In the genomic region with DNA sequence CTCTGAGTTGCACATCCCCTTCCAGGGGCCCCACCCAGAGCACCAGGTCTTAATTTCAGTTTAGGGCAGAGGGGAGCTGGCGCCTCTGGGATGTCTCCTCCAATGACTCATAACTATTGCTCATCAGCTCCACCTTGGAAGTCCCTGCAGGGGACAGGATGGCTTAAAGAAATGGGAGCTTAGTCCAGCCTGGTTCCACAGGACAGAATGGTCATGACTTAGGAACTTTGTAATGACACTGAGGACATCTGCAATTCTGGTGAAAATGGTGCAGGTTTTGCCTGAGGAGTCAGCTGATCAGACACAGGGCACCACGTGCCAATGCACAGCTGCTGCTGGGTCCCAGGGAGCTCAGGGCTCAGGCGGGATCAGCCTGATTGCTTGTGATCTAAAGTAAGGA, we compare ENCODE assay signal across 17 cellular contexts. TPM values are rescaled to one million over a fixed set of nuclear protein-coding genes. Genes with fewer than 3 reads are reported as not detected.
DNase-seq lines count a peak whose midpoint lies in the region; ATAC-seq and TF ChIP-seq lines count a peak whose summit lies in the region.
"Had no signal": no experiment of that assay in that cellular context is flagged by ENCODE, and none has a peak within 500 bp of the region (broad histone marks: within the 10 kb centered on the region; RNA-seq: fewer than 3 reads in every experiment).

No MANE protein-coding gene starts in this region.

- CTCF ChIA-PET in HCT116 (lab: Charles Lee), result interaction anchor here (1.0 to 1.3 kb wide), 2 partner anchors 10 to 14 kb away, joined by 4 read pairs; no protein-coding TSS in a partner anchor

- peak overlapping the region; percentile 48 for H3K9ac ChIP-seq in HCT116 (ENCODE audit: low read length)

- no peaks in the 10 kb centered on the region for H3K9me3 ChIP-seq in HCT116 (ENCODE audit: control insufficient read depth in 1 of 2, insufficient read depth in 1 of 2, low read depth in 1 of 2, low read length in 2 of 2)
- H3K9me3 ChIP-seq: HAP-1 had no signal

- TF ChIP-seq CTCF in HCT116 (IDR thresholded peaks at IDR 0.05 in 2 of 3, conservative IDR thresholded peaks at IDR 0.05 in 1 of 3; ENCODE audit: borderline replicate concordance in 1 of 3, insufficient read depth in 1 of 3, low read depth in 2 of 3, low read length in 2 of 3) (no peak), fibroblast of mammary gland (conservative IDR thresholded peaks at IDR 0.05; ENCODE audit: control insufficient read depth, insufficient read depth, low read depth, low read length) (no peak)

- H3K79me2 ChIP-seq in HCT116 (ENCODE audit: insufficient read depth, low read length), result no peaks in the 10 kb centered on the region

- H2AFZ ChIP-seq in HCT116 (ENCODE audit: low read depth, low read length, poor library complexity, severe bottlenecking), result no peak overlapping the region

- RAD21 ChIA-PET in HCT116 (lab: Charles Lee; ENCODE audit: low non-redundant PET in 1 of 2, low total read pairs in 2 of 2, uncharacterized antibody in 2 of 2, unreplicated experiment in 2 of 2), result no interaction called here

- H3K27ac ChIP-seq in HCT116 (ENCODE audit: low read depth, low read length), result peak overlapping the region; percentile 95

- DNase-seq in 8988T (peak; percentile 87), HCT116 (ENCODE audit: low read depth, low spot score) (peak; percentile 89), RPMI8226 (peak; percentile 65), fibroblast of mammary gland (ENCODE audit: low read depth) (peak; percentile 63), T-helper 9 cell (no peak), NOMO-1 treated with DMSO at 0.1 percent for 48 hours (lab: John Stamatoyannopoulos, UW; ENCODE audit: unreplicated experiment) (no peak), sciatic nerve (ENCODE audit: low spot score) (no peak)
- DNase-seq: activated CD4-positive, alpha-beta T cell treated with anti-CD3 and anti-CD28 coated beads, Interleukin-2, amount 50 U/mL, for 4 hours; central memory CD4-positive, alpha-beta T cell; KG1; T-helper 2 cell had no signal

- peak; percentile 46 for TF ChIP-seq RAD21 in HCT116 (IDR thresholded peaks at IDR 0.05; ENCODE audit: low read depth)

- no peaks in the 10 kb centered on the region for H3K9me2 ChIP-seq in HCT116 (ENCODE audit: insufficient read depth)

- H3K4me3 ChIP-seq in HCT116 (replicated peaks in 1 of 2; ENCODE audit: low read depth in 1 of 2, low read length in 2 of 2) (peak overlapping the region in 1 of 2 experiments; percentile 39; a peak in 2 of 4 replicates), fibroblast of mammary gland (ENCODE audit: control insufficient read depth, low read depth, low read length) (no peak overlapping the region)
- H3K4me3 ChIP-seq: HAP-1, lung had no signal

- no peaks in the 10 kb centered on the region for H3K27me3 ChIP-seq in HCT116 (ENCODE audit: insufficient read depth, low read length)

- BruUV-seq in HCT116 (replicated peaks; lab: Mats Ljungman, UMichigan), result no TSS peak

- intact Hi-C loops in HCT116 (cut with micrococcal nuclease) (no loop called here), sciatic nerve (cut with DNase I) (no loop called here)

- peaks cover 38 to 59% of the 10 kb centered on the region in 2 experiments for H3K4me1 ChIP-seq in HCT116 (ENCODE audit: control insufficient read depth in 1 of 2, insufficient read depth in 2 of 2, low read length in 2 of 2)
- H3K4me1 ChIP-seq: HAP-1 had no signal

- no peaks in the 10 kb centered on the region for H4K20me1 ChIP-seq in HCT116 (ENCODE audit: insufficient read depth)

- POLR2A ChIA-PET in HCT116 (lab: Charles Lee), result no interaction called here

- ATAC-seq in HCT116, result peak; percentile 92
- ATAC-seq in HG03521 (IDR thresholded peaks at IDR 0.05; ENCODE audit: unreplicated experiment), result no peak
- no peak for ATAC-seq in sciatic nerve

- no peak for TF ChIP-seq POLR2A in HCT116 (IDR thresholded peaks at IDR 0.05; ENCODE audit: borderline replicate concordance, extremely low read depth, insufficient read depth, insufficient read length)

- no peaks in the 10 kb centered on the region for H3K36me3 ChIP-seq in HCT116 (ENCODE audit: control insufficient read depth in 1 of 2, insufficient read depth in 2 of 2, low read length in 2 of 2)
- H3K36me3 ChIP-seq: HAP-1 had no signal

- H3K4me2 ChIP-seq in HCT116 (ENCODE audit: low read length), result peak overlapping the region; percentile 72

TF ChIP-seq in HCT116, 20 proteins besides CTCF, POLR2A, EP300 and RAD21:
- TF ChIP-seq, protein P1, sequence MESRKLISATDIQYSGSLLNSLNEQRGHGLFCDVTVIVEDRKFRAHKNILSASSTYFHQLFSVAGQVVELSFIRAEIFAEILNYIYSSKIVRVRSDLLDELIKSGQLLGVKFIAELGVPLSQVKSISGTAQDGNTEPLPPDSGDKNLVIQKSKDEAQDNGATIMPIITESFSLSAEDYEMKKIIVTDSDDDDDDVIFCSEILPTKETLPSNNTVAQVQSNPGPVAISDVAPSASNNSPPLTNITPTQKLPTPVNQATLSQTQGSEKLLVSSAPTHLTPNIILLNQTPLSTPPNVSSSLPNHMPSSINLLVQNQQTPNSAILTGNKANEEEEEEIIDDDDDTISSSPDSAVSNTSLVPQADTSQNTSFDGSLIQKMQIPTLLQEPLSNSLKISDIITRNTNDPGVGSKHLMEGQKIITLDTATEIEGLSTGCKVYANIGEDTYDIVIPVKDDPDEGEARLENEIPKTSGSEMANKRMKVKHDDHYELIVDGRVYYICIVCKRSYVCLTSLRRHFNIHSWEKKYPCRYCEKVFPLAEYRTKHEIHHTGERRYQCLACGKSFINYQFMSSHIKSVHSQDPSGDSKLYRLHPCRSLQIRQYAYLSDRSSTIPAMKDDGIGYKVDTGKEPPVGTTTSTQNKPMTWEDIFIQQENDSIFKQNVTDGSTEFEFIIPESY (IDR thresholded peaks at IDR 0.05; ENCODE audit: extremely low read depth, insufficient replicate concordance, low read length), result no peak
- TF ChIP-seq, protein P2, sequence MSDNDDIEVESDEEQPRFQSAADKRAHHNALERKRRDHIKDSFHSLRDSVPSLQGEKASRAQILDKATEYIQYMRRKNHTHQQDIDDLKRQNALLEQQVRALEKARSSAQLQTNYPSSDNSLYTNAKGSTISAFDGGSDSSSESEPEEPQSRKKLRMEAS (IDR thresholded peaks at IDR 0.05), result peak; percentile 91
- TF ChIP-seq JUND (IDR thresholded peaks at IDR 0.05) (peak; percentile 95), SRF (IDR thresholded peaks at IDR 0.05; ENCODE audit: low read depth) (0 out of 2 replicates have a peak, but pooled peaks have one; percentile 42), ELF1 (IDR thresholded peaks at IDR 0.05; ENCODE audit: borderline replicate concordance, low read depth) (no peak), SP1 (IDR thresholded peaks at IDR 0.05; ENCODE audit: low read depth) (peak; percentile 89), POLR2AphosphoS5 (IDR thresholded peaks at IDR 0.05; ENCODE audit: low read depth, low read length) (peak; percentile 72), FOSL1 (IDR thresholded peaks at IDR 0.05; ENCODE audit: low read depth) (peak; percentile 96), CBX3 (IDR thresholded peaks at IDR 0.05; ENCODE audit: low read depth) (peak; percentile 81; the same call in 1 of the 2 replicates), CEBPB (IDR thresholded peaks at IDR 0.05; ENCODE audit: low read depth) (peak; percentile 84)
- TF ChIP-seq, protein P3, sequence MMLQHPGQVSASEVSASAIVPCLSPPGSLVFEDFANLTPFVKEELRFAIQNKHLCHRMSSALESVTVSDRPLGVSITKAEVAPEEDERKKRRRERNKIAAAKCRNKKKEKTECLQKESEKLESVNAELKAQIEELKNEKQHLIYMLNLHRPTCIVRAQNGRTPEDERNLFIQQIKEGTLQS (IDR thresholded peaks at IDR 0.05), result no peak

RNA-seq across cellular contexts. Expression of a gene that starts 16.4 kb away (rescaled TPM):
- total RNA-seq in HCT116 (2021; ENCODE audit: unreplicated experiment) (32.0 TPM), sciatic nerve (13.9 TPM)
- polyA plus RNA-seq in HCT116 (2012), result 23.3 and 23.7 TPM in 2 replicates

RNA-seq across cellular contexts. Expression of a gene that starts 37.3 kb away (rescaled TPM):
- total RNA-seq in HCT116 (2021; ENCODE audit: unreplicated experiment), result 85.1 TPM
- 135 and 169 TPM in 2 replicates for polyA plus RNA-seq in HCT116 (2012)
- 17.5 TPM for total RNA-seq in sciatic nerve

RNA-seq across cellular contexts. Expression of a gene that starts 58.1 kb away (rescaled TPM):
- total RNA-seq in HCT116 (2021; ENCODE audit: unreplicated experiment) (not detected), sciatic nerve (not detected)
- polyA plus RNA-seq in HCT116 (2012), result not detected in 2 replicates
- total RNA-seq: activated T-helper 17 cell treated with anti-CD3 and anti-CD28 coated beads, Interleukin-2, amount 50 U/mL, for 72 hours; lung; urinary bladder had no signal
- polyA plus RNA-seq: AG04450, lung, urinary bladder had no signal

Comparison
In these comparisons a context has a peak if more than half of its experiments do, and no peak if none do; other contexts are left out.
1. DNase-seq: peak in 8988T (single experiment), HCT116 (single experiment), RPMI8226 (single experiment) and fibroblast of mammary gland (single experiment); none in T-helper 9 cell (single experiment), NOMO-1 treated with DMSO at 0.1 percent for 48 hours (single experiment) and sciatic nerve (single experiment).